ENCODE assay signal across 10 cellular contexts in the genomic region with DNA sequence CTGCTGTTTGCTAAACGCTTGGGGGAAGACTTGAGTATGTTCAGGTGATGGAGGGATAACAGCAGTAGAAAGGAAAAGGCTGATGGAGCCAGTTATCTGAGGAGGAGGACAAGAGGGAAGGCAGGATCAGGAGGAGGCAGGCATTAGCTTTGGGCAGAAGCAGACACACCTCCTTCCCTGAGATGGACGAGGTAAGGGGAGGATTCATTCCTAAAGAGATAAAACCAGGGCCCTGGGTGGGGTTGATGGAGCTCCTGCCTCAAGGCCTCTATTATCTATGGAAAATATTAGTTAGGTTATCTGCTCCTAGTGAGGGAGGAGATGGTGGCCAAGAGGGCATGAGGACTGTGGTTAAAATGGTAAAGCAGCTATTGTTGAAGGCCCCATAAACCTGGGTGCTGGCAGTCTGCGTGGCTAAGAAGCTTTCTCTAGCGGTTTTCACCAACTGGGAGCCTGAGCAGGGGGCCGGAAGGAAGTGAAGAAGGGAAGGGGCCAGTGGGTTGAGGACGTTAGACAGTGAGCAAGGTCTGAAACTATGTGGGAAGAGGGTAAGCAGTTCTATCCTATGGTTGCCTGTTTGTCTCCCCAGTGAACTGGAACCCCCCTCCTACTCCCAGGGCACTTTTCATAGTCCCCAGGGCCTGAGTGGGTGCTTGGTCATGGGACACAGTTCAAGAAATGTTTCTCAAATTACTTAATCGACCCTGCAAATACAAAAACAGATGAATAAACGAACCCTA.
A peak's percentile ranks its signal among the peaks of the same experiment; 100 is the strongest.
DNase-seq lines count a peak whose midpoint lies in the region; ATAC-seq and TF ChIP-seq lines count a peak whose summit lies in the region.
"Had no signal": no experiment of that assay in that cellular context is flagged by ENCODE, and none has a peak within 500 bp of the region (broad histone marks: within the 10 kb centered on the region; RNA-seq: fewer than 3 reads in every experiment).

No MANE protein-coding gene starts in this region.

- peaks cover 6% of the 10 kb centered on the region for H3K27me3 Mint-ChIP-seq in nephron progenitor cell (ENCODE audit: low read depth, poor library complexity)

- no peaks in the 10 kb centered on the region for H3K36me3 Mint-ChIP-seq in nephron progenitor cell (ENCODE audit: low read depth)
- H3K36me3 Mint-ChIP-seq: WTC11 had no signal

- DNase-seq in DMS53 (lab: John Stamatoyannopoulos, UW) (peak; percentile 64), DMS53 treated with DMSO at 0.1 percent for 48 hours (lab: John Stamatoyannopoulos, UW; ENCODE audit: unreplicated experiment) (no peak), NCI-H82 (lab: John Stamatoyannopoulos, UW) (peak; percentile 64), nephron progenitor cell (no peak), cortex of kidney (lab: John Stamatoyannopoulos, UW) (no peak)
- DNase-seq: NCI-H1417 treated with DMSO at 0.1 percent for 48 hours had no signal

- H3K9me3 Mint-ChIP-seq in nephron progenitor cell: peaks cover 12% of the 10 kb centered on the region
- H3K9me3 Mint-ChIP-seq: WTC11 had no signal

- peak overlapping the region; percentile 89 for H3K27ac Mint-ChIP-seq in nephron progenitor cell

- TF ChIP-seq CTCF in nephron progenitor cell (IDR thresholded peaks at IDR 0.05): no peak

- no peak overlapping the region for H3K4me3 Mint-ChIP-seq in nephron progenitor cell

- H3K4me1 Mint-ChIP-seq in nephron progenitor cell: peaks cover 24% of the 10 kb centered on the region

- ATAC-seq in GM21576 (IDR thresholded peaks at IDR 0.05; ENCODE audit: unreplicated experiment) (peak; percentile 77), HG03175 (IDR thresholded peaks at IDR 0.05; ENCODE audit: unreplicated experiment) (no peak), GM18502 (IDR thresholded peaks at IDR 0.05; ENCODE audit: poor library complexity, unreplicated experiment) (no peak)

Comparison
In these comparisons a context has a peak if more than half of its experiments do, and no peak if none do; other contexts are left out.
1. DNase-seq: peak in DMS53 (single experiment) and NCI-H82 (single experiment); none in DMS53 treated with DMSO at 0.1 percent for 48 hours (single experiment), nephron progenitor cell (single experiment) and cortex of kidney (single experiment).